1 cellular context compared by ENCODE assay signal in genomic region chr21:25670726-25671125, GRCh38.
TF ChIP-seq lines count a peak whose summit lies in the region.

No MANE protein-coding gene starts in this region.

TF ChIP-seq in endothelial cell of umbilical vein, 7 proteins besides CTCF, POLR2A, EP300 and RAD21 (continued from another document):
- TF ChIP-seq, protein P1, sequence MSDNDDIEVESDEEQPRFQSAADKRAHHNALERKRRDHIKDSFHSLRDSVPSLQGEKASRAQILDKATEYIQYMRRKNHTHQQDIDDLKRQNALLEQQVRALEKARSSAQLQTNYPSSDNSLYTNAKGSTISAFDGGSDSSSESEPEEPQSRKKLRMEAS (IDR thresholded peaks at IDR 0.05; ENCODE audit: insufficient read depth, insufficient read length) = no peak
- TF ChIP-seq JUN (IDR thresholded peaks at IDR 0.05; ENCODE audit: borderline replicate concordance, insufficient read depth, insufficient read length, low read depth) (no peak), FOS (IDR thresholded peaks at IDR 0.05; ENCODE audit: borderline replicate concordance, insufficient read depth, low read length) (no peak), POLR2AphosphoS5 (IDR thresholded peaks at IDR 0.05; ENCODE audit: insufficient read depth, low read depth, low read length) (no peak)
TF ChIP-seq in endothelial cell of umbilical vein: peak in this region for 0.
